ENCODE assay signal across 18 cellular contexts in genomic region chr9:88587885-88588628, GRCh38. TPM values are rescaled to one million over a fixed set of nuclear protein-coding genes. Genes with fewer than 3 reads are reported as not detected.
"Had no signal": no experiment of that assay in that cellular context is flagged by ENCODE, and none has a peak within 500 bp of the region (broad histone marks: within the 10 kb centered on the region; RNA-seq: fewer than 3 reads in every experiment).

No MANE protein-coding gene starts in this region.

- H3K27me3 ChIP-seq: body of pancreas, colonic mucosa, neutrophil had no signal

- ATAC-seq: activated CD8-positive, alpha-beta memory T cell treated with anti-CD3 and anti-CD28 coated beads, Interleukin-2, amount 10 ng/mL, durations not matched to agents 7 days and 5 days; body of pancreas; naive thymus-derived CD8-positive, alpha-beta T cell; sciatic nerve had no signal

- DNase-seq: activated CD4-positive, alpha-beta memory T cell treated with anti-CD3 and anti-CD28 coated beads, Interleukin-2, amount 10 ng/mL, durations not matched to agents 7 days and 5 days; activated CD4-positive, alpha-beta T cell treated with anti-CD3 and anti-CD28 coated beads for 4 hours; activated CD8-positive, alpha-beta memory T cell treated with anti-CD3 and anti-CD28 coated beads, Interleukin-2, amount 10 ng/mL, durations not matched to agents 7 days and 5 days; activated naive CD4-positive, alpha-beta T cell treated with Interleukin-2 at 50 U/mL for 16 hours; activated naive CD8-positive, alpha-beta T cell treated with anti-CD3 and anti-CD28 coated beads, Interleukin-2, amount 10 ng/mL, durations not matched to agents 7 days and 5 days; amygdala; central memory CD4-positive, alpha-beta T cell; endodermal cell; naive thymus-derived CD8-positive, alpha-beta T cell; stimulated activated CD4-positive, alpha-beta T cell treated with anti-CD3 and anti-CD28 coated beads, Interleukin-4, amount 100 ng/mL, for 24 hours; stimulated activated naive CD4-positive, alpha-beta T cell; SW 1271; T-helper 2 cell had no signal

- H3K4me3 ChIP-seq: body of pancreas, colonic mucosa had no signal

- H3K4me1 ChIP-seq: body of pancreas, colonic mucosa had no signal

- H3K27ac Mint-ChIP-seq: activated CD4-positive, alpha-beta memory T cell treated with anti-CD3 and anti-CD28 coated beads, Interleukin-2, amount 10 ng/mL, durations not matched to agents 7 days and 5 days; activated CD8-positive, alpha-beta memory T cell treated with anti-CD3 and anti-CD28 coated beads, Interleukin-2, amount 10 ng/mL, durations not matched to agents 7 days and 5 days; activated naive CD8-positive, alpha-beta T cell treated with anti-CD3 and anti-CD28 coated beads, Interleukin-2, amount 10 ng/mL, durations not matched to agents 7 days and 5 days; endodermal cell had no signal

- H3K4me3 Mint-ChIP-seq: activated CD4-positive, alpha-beta memory T cell treated with anti-CD3 and anti-CD28 coated beads, Interleukin-2, amount 10 ng/mL, durations not matched to agents 7 days and 5 days; activated CD8-positive, alpha-beta memory T cell treated with anti-CD3 and anti-CD28 coated beads, Interleukin-2, amount 10 ng/mL, durations not matched to agents 7 days and 5 days; activated naive CD8-positive, alpha-beta T cell treated with anti-CD3 and anti-CD28 coated beads, Interleukin-2, amount 10 ng/mL, durations not matched to agents 7 days and 5 days; endodermal cell; naive thymus-derived CD8-positive, alpha-beta T cell had no signal

- H3K36me3 ChIP-seq: colonic mucosa, neutrophil had no signal

- H3K4me1 Mint-ChIP-seq: endodermal cell had no signal

- H3K36me3 Mint-ChIP-seq: activated CD8-positive, alpha-beta memory T cell treated with anti-CD3 and anti-CD28 coated beads, Interleukin-2, amount 10 ng/mL, durations not matched to agents 7 days and 5 days; activated naive CD8-positive, alpha-beta T cell treated with anti-CD3 and anti-CD28 coated beads, Interleukin-2, amount 10 ng/mL, durations not matched to agents 7 days and 5 days had no signal

- H3K9me3 Mint-ChIP-seq: activated CD4-positive, alpha-beta memory T cell treated with anti-CD3 and anti-CD28 coated beads, Interleukin-2, amount 10 ng/mL, durations not matched to agents 7 days and 5 days; activated naive CD8-positive, alpha-beta T cell treated with anti-CD3 and anti-CD28 coated beads, Interleukin-2, amount 10 ng/mL, durations not matched to agents 7 days and 5 days had no signal

- H3K9me3 ChIP-seq: body of pancreas, colonic mucosa, neutrophil had no signal

- H3K27ac ChIP-seq: body of pancreas, colonic mucosa, neutrophil had no signal

RNA-seq across cellular contexts. Expression of gene NXNL2, which starts 53.1 kb away (rescaled TPM):
- total RNA-seq: activated CD4-positive, alpha-beta memory T cell treated with anti-CD3 and anti-CD28 coated beads, Interleukin-2, amount 10 ng/mL, durations not matched to agents 7 days and 5 days; activated CD8-positive, alpha-beta memory T cell treated with anti-CD3 and anti-CD28 coated beads, Interleukin-2, amount 10 ng/mL, durations not matched to agents 7 days and 5 days; activated naive CD8-positive, alpha-beta T cell treated with anti-CD3 and anti-CD28 coated beads, Interleukin-2, amount 10 ng/mL, durations not matched to agents 7 days and 5 days; colonic mucosa; endodermal cell; mesenteric fat pad; naive thymus-derived CD8-positive, alpha-beta T cell had no signal
- polyA plus RNA-seq: naive thymus-derived CD8-positive, alpha-beta T cell had no signal
